Comparison of ENCODE assay signal across 21 cellular contexts in the genomic region with DNA sequence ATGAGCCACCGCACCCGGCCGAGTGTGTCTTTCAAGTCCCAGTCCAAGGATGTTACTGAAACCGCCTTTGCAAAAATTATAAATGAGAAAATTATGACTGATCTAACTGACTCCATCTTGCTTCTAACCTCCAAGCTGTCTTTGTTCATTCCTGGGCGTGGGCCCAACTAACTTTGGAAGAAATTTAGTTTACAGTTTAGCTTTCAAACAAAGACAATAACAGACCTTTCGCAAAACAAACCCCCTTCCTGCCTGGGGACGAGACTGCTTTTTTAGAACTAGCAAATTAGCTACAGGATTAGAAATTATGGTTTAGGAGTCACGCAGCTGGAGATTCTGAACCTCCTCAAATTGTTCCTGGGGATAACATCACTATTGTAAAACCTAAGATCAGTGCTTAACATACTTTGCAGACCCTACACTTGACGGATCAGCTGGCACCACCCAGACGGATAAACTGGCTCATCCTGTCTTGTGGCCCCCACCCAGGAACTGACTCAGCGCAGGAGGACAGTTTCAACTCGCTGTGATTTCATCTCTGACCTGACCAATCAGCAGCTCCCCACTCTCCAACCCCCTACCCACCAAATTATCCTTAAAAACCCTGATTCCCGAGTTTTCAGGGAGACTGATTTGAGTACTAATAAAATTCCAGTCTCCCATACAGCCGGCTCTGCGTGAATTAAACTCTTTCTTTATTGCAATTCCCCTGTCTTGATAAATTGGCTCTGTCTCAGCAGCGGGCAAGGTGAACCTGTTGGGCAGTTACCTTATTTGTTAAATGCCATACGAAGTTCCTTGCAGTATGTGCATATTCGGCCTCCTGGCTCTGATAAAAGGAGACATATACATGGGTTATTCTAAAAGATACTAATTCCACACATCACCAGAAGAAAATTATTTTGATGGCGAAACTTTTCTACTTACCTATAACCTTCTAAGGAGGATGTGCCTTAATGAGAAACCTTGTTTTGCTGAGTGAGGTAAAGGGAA. TPM values are rescaled to one million over a fixed set of nuclear protein-coding genes. Genes with fewer than 3 reads are reported as not detected.
DNase-seq lines count a peak whose midpoint lies in the region; ATAC-seq, FAIRE-seq and TF ChIP-seq lines count a peak whose summit lies in the region.
"Had no signal": no experiment of that assay in that cellular context is flagged by ENCODE, and none has a peak within 500 bp of the region (broad histone marks: within the 10 kb centered on the region; RNA-seq: fewer than 3 reads in every experiment).

No MANE protein-coding gene starts in this region.

- H3K79me2 ChIP-seq in H9 (ENCODE audit: insufficient read depth, low read length) (no peaks in the 10 kb centered on the region), K562 (ENCODE audit: control insufficient read depth, insufficient read depth, low read length) (no peaks in the 10 kb centered on the region)

- no peak for TF ChIP-seq RAD21 in K562 (CRISPR knock-in tag; conservative IDR thresholded peaks at IDR 0.05 in 1 of 2, IDR thresholded peaks at IDR 0.05 in 1 of 2)

- H2BK12ac ChIP-seq in H9 (ENCODE audit: insufficient read length, low read depth, low read length), result no peak overlapping the region

- H4K91ac ChIP-seq in H9 (ENCODE audit: insufficient read length, low read depth, low read length), result no peak overlapping the region

- H2AFZ ChIP-seq in H9 (ENCODE audit: low read length) (no peak overlapping the region), K562 (ENCODE audit: low read depth, low read length) (no peak overlapping the region)

- H2AK5ac ChIP-seq in H9 (ENCODE audit: insufficient read length, low read length), result no peak overlapping the region

- H3K79me1 ChIP-seq in H9 (ENCODE audit: insufficient read depth, low read depth, low read length, poor library complexity, severe bottlenecking), result no peaks in the 10 kb centered on the region

- TF ChIP-seq CTCF in AG10803 (conservative IDR thresholded peaks at IDR 0.05; ENCODE audit: low read length) (no peak), H9 (conservative IDR thresholded peaks at IDR 0.05) (no peak), K562 (IDR thresholded peaks at IDR 0.05 in 2 of 3, conservative IDR thresholded peaks at IDR 0.05 in 1 of 3; ENCODE audit: insufficient read depth in 2 of 3, low read depth in 1 of 3, low read length in 3 of 3) (no peak)

- no peak for FAIRE-seq in K562 (lab: Jason Lieb, UNC)
- FAIRE-seq: RCC 7860 had no signal

- H3K36me3 ChIP-seq in K562 (ENCODE audit: control insufficient read depth, insufficient read depth, low read length) (no peaks in the 10 kb centered on the region), iPS DF 6.9 (ENCODE audit: control insufficient read depth, insufficient read depth, low read length) (no peaks in the 10 kb centered on the region)
- H3K36me3 ChIP-seq: HAP-1 had no signal

- POLR2A ChIA-PET in K562 (lab: Yijun Ruan, JAX), result interaction anchor here (0.6 to 0.7 kb wide), 2 partner anchors 9 to 1864 kb away, joined by 3 to 4 read pairs; no protein-coding TSS in a partner anchor
- POLR2A ChIA-PET in activated CD4-positive, alpha-beta T cell treated with anti-CD3 and anti-CD28 coated beads, Interleukin-2, amount 10 ng/mL, durations not matched to agents 7 days and 5 days (lab: Charles Lee), result no interaction called here

- H2BK5ac ChIP-seq in H9 (ENCODE audit: insufficient read length, low read length), result no peak overlapping the region

- no peak overlapping the region for H2BK20ac ChIP-seq in H9 (ENCODE audit: low read depth, low read length, poor library complexity, severe bottlenecking)

- BruUV-seq in K562 (replicated peaks; lab: Mats Ljungman, UMichigan), result no TSS peak

- no peak overlapping the region for H3K23ac ChIP-seq in H9 (ENCODE audit: insufficient read length, low read depth, low read length)

- TF ChIP-seq EP300 in K562 (IDR thresholded peaks at IDR 0.05; ENCODE audit: low read length), result no peak

- peak overlapping the region; percentile 44 for H2BK120ac ChIP-seq in H9 (ENCODE audit: low read depth, low read length, poor library complexity, severe bottlenecking)

- H3K9ac ChIP-seq in H9 (ENCODE audit: extremely low read depth, insufficient read length, low read length) (no peak overlapping the region), K562 (ENCODE audit: insufficient read depth in 1 of 2, low read depth in 2 of 2, low read length in 2 of 2) (no peak overlapping the region)

- no peaks in the 10 kb centered on the region for H3K9me1 ChIP-seq in K562 (ENCODE audit: control insufficient read depth, insufficient read depth, low read length)

- TF ChIP-seq POLR2A in K562 (conservative IDR thresholded peaks at IDR 0.05), result no peak

- CTCF ChIA-PET in K562 (lab: Yijun Ruan, JAX; ENCODE audit: low intra/inter-chr PET ratio), result no interaction called here
- CTCF ChIA-PET in activated CD4-positive, alpha-beta T cell treated with anti-CD3 and anti-CD28 coated beads, Interleukin-2, amount 10 ng/mL, durations not matched to agents 7 days and 5 days (lab: Charles Lee), result no interaction called here

- H3K18ac ChIP-seq in H9 (ENCODE audit: insufficient read length, low read depth, low read length), result peak overlapping the region; percentile 25

- in situ Hi-C loops in K562 (cut with MboI), result no loop called here

- intact Hi-C loops in K562 (cut with micrococcal nuclease), result loop anchor here (10.0 kb wide), 2 partner anchors 77 to 437 kb away; partner anchors contain the start of gene ZNF770

- H3K4me3 ChIP-seq in AG10803 (ENCODE audit: low read length) (no peak overlapping the region), K562 (no peak overlapping the region), iPS DF 6.9 (ENCODE audit: low read length) (no peak overlapping the region)
- H3K4me3 ChIP-seq: HAP-1, psoas muscle had no signal

- H4K5ac ChIP-seq in H9 (ENCODE audit: insufficient read length, low read depth, low read length), result no peak overlapping the region

- ATAC-seq in K562, result no peak
- no peak for ATAC-seq in HG03108 (IDR thresholded peaks at IDR 0.05; ENCODE audit: unreplicated experiment)
- no peak for ATAC-seq in HG02588 (IDR thresholded peaks at IDR 0.05; ENCODE audit: unreplicated experiment)
- no peak for ATAC-seq in GM18907 (IDR thresholded peaks at IDR 0.05; ENCODE audit: unreplicated experiment)
- ATAC-seq: effector memory CD8-positive, alpha-beta T cell; psoas muscle had no signal

- H3K23me2 ChIP-seq in H9 (ENCODE audit: insufficient read length, low read depth, low read length, poor library complexity, severe bottlenecking), result peaks cover 4% of the 10 kb centered on the region

- H3K4me1 Mint-ChIP-seq in H9, result peaks cover 57 to 60% of the 10 kb centered on the region in 2 experiments
- no peaks in the 10 kb centered on the region for H3K4me1 Mint-ChIP-seq in activated CD4-positive, alpha-beta T cell treated with anti-CD3 and anti-CD28 coated beads, Interleukin-2, amount 10 ng/mL, durations not matched to agents 7 days and 5 days

- H4K8ac ChIP-seq in H9 (replicated peaks; ENCODE audit: insufficient read length, low read depth, low read length), result no peak overlapping the region

- H4K20me1 ChIP-seq in H9 (ENCODE audit: control insufficient read depth, insufficient read depth, insufficient read length) (no peaks in the 10 kb centered on the region), K562 (replicated peaks; ENCODE audit: control insufficient read depth, insufficient read depth, low read length) (no peaks in the 10 kb centered on the region)

- H3K4me2 ChIP-seq in H9 (ENCODE audit: insufficient read depth, insufficient read length, low read length), result peak overlapping the region; percentile 40
- no peak overlapping the region; the same call in 1 of the 2 replicates for H3K4me2 ChIP-seq in K562 (ENCODE audit: insufficient read depth, low read length)

- no peak overlapping the region; the same call in 1 of the 2 replicates for H3K4ac ChIP-seq in H9 (ENCODE audit: low read depth, low read length)

- H3K56ac ChIP-seq in H9 (ENCODE audit: insufficient read length, low read depth, low read length), result no peak overlapping the region

- H3K9me3 Mint-ChIP-seq in H9, result no peaks in the 10 kb centered on the region
- no peaks in the 10 kb centered on the region for H3K9me3 Mint-ChIP-seq in activated CD4-positive, alpha-beta T cell treated with anti-CD3 and anti-CD28 coated beads, Interleukin-2, amount 10 ng/mL, durations not matched to agents 7 days and 5 days
- H3K9me3 Mint-ChIP-seq: effector memory CD8-positive, alpha-beta T cell had no signal

- DNase-seq in AG10803 (ENCODE audit: low read depth), result peak; percentile 35
- DNase-seq in H9, result peak; percentile 78
- no peak for DNase-seq in K562 (ENCODE audit: extremely low read depth in 1 of 4, low spot score in 3 of 4)
- DNase-seq in iPS DF 6.9 (ENCODE audit: low read depth, low spot score), result peak; percentile 50
- no peak for DNase-seq in activated CD4-positive, alpha-beta T cell treated with anti-CD3 and anti-CD28 coated beads, Interleukin-2, amount 10 ng/mL, durations not matched to agents 7 days and 5 days
- DNase-seq: ACHN; activated CD4-positive, alpha-beta T cell treated with anti-CD3 and anti-CD28 coated beads, Interleukin-2, amount 50 U/mL, for 48 hours; activated effector memory CD4-positive, alpha-beta T cell treated with Interleukin-2 at 50 U/mL for 16 hours; Caco-2; effector memory CD8-positive, alpha-beta T cell; NCI-H1436; NCI-H524; psoas muscle; stimulated activated CD4-positive, alpha-beta T cell treated with anti-CD3 and anti-CD28 coated beads, Interleukin-1b, Interleukin-23, amount 100 ng/mL, for 48 hours had no signal

- H3K27ac ChIP-seq in H9 (ENCODE audit: insufficient read length, low read depth, low read length), result peak overlapping the region; percentile 79
- no peak overlapping the region for H3K27ac ChIP-seq in K562 (ENCODE audit: extremely low read depth, low read depth, low read length)
- no peak overlapping the region for H3K27ac ChIP-seq in iPS DF 6.9 (ENCODE audit: low read length)
- H3K27ac ChIP-seq: psoas muscle had no signal

- H3K4me3 Mint-ChIP-seq in H9, result peak overlapping the region; percentile 43 to 71
- no peak overlapping the region for H3K4me3 Mint-ChIP-seq in activated CD4-positive, alpha-beta T cell treated with anti-CD3 and anti-CD28 coated beads, Interleukin-2, amount 10 ng/mL, durations not matched to agents 7 days and 5 days
- H3K4me3 Mint-ChIP-seq: effector memory CD8-positive, alpha-beta T cell had no signal

- H3K4me1 ChIP-seq in H9 (ENCODE audit: insufficient read depth, low read length) (peaks cover 9% of the 10 kb centered on the region), K562 (replicated peaks in 1 of 2; ENCODE audit: control insufficient read depth in 2 of 2, insufficient read depth in 2 of 2, low read length in 2 of 2) (peaks cover 0 to 3% of the 10 kb centered on the region in 2 experiments; a peak in 2 of 5 replicates), iPS DF 6.9 (ENCODE audit: control insufficient read depth, insufficient read depth, low read length) (peaks cover 2% of the 10 kb centered on the region; the same call in 1 of the 2 replicates)
- H3K4me1 ChIP-seq: Caco-2, HAP-1, psoas muscle had no signal

- H3K27ac Mint-ChIP-seq in H9, result peak overlapping the region; percentile 38 to 98 (median 98)
- H3K27ac Mint-ChIP-seq in activated CD4-positive, alpha-beta T cell treated with anti-CD3 and anti-CD28 coated beads, Interleukin-2, amount 10 ng/mL, durations not matched to agents 7 days and 5 days, result no peak overlapping the region
- H3K27ac Mint-ChIP-seq: effector memory CD8-positive, alpha-beta T cell had no signal

- no peaks in the 10 kb centered on the region for H3K27me3 Mint-ChIP-seq in H9 (ENCODE audit: low read depth)
- peaks cover 4% of the 10 kb centered on the region for H3K27me3 Mint-ChIP-seq in activated CD4-positive, alpha-beta T cell treated with anti-CD3 and anti-CD28 coated beads, Interleukin-2, amount 10 ng/mL, durations not matched to agents 7 days and 5 days

- no peaks in the 10 kb centered on the region for H3K27me3 ChIP-seq in H9 (ENCODE audit: insufficient read depth, low read length)
- no peaks in the 10 kb centered on the region for H3K27me3 ChIP-seq in K562 (ENCODE audit: control insufficient read depth in 2 of 2, insufficient read depth in 2 of 2, low read length in 2 of 2)
- no peaks in the 10 kb centered on the region for H3K27me3 ChIP-seq in iPS DF 6.9 (ENCODE audit: control insufficient read depth, insufficient read depth, low read length)

- no peak overlapping the region for H3T11ph ChIP-seq in H9 (ENCODE audit: low read length)

- no CpG with 5 or more reads among the region's 19 CpGs for WGBS in H9 (ENCODE audit: extremely low coverage, insufficient read length, low lambda C conversion rate)
- 17% methylated on average over 16 of the region's 19 CpGs for WGBS in K562 (ENCODE audit: insufficient coverage, low coverage, missing lambda C conversion rate)
- no CpG with 5 or more reads among the region's 19 CpGs for WGBS in iPS DF 6.9 (ENCODE audit: insufficient coverage, insufficient read length)

- H3K14ac ChIP-seq in H9 (ENCODE audit: insufficient read depth, low read length), result no peak overlapping the region

- H3K9me3 ChIP-seq in H9 (ENCODE audit: control insufficient read depth, low read depth, low read length), result no peaks in the 10 kb centered on the region
- H3K9me3 ChIP-seq in K562 (replicated peaks; ENCODE audit: control insufficient read depth, insufficient read depth, low read depth, low read length), result no peaks in the 10 kb centered on the region
- no peaks in the 10 kb centered on the region for H3K9me3 ChIP-seq in iPS DF 6.9 (ENCODE audit: control insufficient read depth, insufficient read depth, low read length)
- H3K9me3 ChIP-seq: Caco-2, HAP-1, psoas muscle had no signal

- H2BK15ac ChIP-seq in H9 (ENCODE audit: low read depth, low read length), result no peak overlapping the region

- peaks cover 0 to 6% (median 4%) of the 10 kb centered on the region in 3 experiments; a peak in 5 of 7 replicates for H3K36me3 Mint-ChIP-seq in H9 (ENCODE audit: insufficient read depth in 1 of 3, low read depth in 3 of 3)
- H3K36me3 Mint-ChIP-seq in activated CD4-positive, alpha-beta T cell treated with anti-CD3 and anti-CD28 coated beads, Interleukin-2, amount 10 ng/mL, durations not matched to agents 7 days and 5 days (ENCODE audit: low read depth), result no peaks in the 10 kb centered on the region

RNA-seq across cellular contexts. Expression of gene NANOGP8, which starts 23.6 kb away (rescaled TPM):
- total RNA-seq in H9 (2021) (88.4 and 91.5 TPM in 2 replicates), K562 (2014; rRNA removed) (not detected in 2 replicates), K562 (2014; rRNA removed; fragmentation: Illumina TruSeq; extraction: Trizol) (not detected in 2 replicates), K562 (2015; rRNA removed; fragmentation: Illumina TruSeq; extraction: Trizol) (not detected in 2 replicates), K562 (2021) (not detected in 2 replicates)
- not detected in 2 replicates for total RNA-seq in K562 (2011; cell fraction: chromatin; rRNA removed; ENCODE audit: low replicate concordance)
- not detected in 2 replicates for total RNA-seq in K562 (2011; cell fraction: nucleolus; rRNA removed)
- total RNA-seq in K562 (2011; cell fraction: nucleoplasm; rRNA removed), result not detected in 2 replicates
- polyA plus RNA-seq in K562 (2011; rRNA removed) (not detected in 2 replicates), K562 (2014; fragmentation: Illumina TruSeq; extraction: Trizol) (not detected in 2 replicates), K562 (2014; fragmentation: Nextera tagmentation; extraction: Ambion mirVana) (not detected), K562 (2014; rRNA removed) (not detected in 2 replicates)
- polyA plus RNA-seq in K562 (2011; cell fraction: cytosol; rRNA removed), result not detected in 2 replicates
- not detected in 2 replicates for polyA plus RNA-seq in K562 (2011; cell fraction: nucleus; rRNA removed)
- polyA plus RNA-seq in K562 (2012), result not detected in 2 replicates
- polyA minus RNA-seq in K562 (2011; rRNA and poly(A)+ RNA removed), result not detected in 2 replicates
- polyA minus RNA-seq in K562 (2011; cell fraction: cytosol; rRNA and poly(A)+ RNA removed), result not detected in 2 replicates
- not detected in 2 replicates for polyA minus RNA-seq in K562 (2011; cell fraction: nucleus; rRNA and poly(A)+ RNA removed)
- total RNA-seq in activated CD4-positive, alpha-beta T cell treated with anti-CD3 and anti-CD28 coated beads, Interleukin-2, amount 10 ng/mL, durations not matched to agents 7 days and 5 days, result not detected
- total RNA-seq: Caco-2; T-helper 2 cell treated with Interferon-gamma antibody and Interleukin-4, amounts not matched to agents 100 ng/mL and 5 ng/mL, for 36 hours had no signal
- polyA plus RNA-seq: urinary bladder had no signal

Comparison
In these comparisons a context has a peak if more than half of its experiments do, and no peak if none do; other contexts are left out.
1. DNase-seq: peak in AG10803 (single experiment), H9 (single experiment) and iPS DF 6.9 (single experiment); none in K562 (0 of 4) and activated CD4-positive, alpha-beta T cell treated with anti-CD3 and anti-CD28 coated beads, Interleukin-2, amount 10 ng/mL, durations not matched to agents 7 days and 5 days (single experiment).
2. RNA of gene NANOGP8, which starts 23.6 kb away (total RNA-seq): 88.4 to 91.5 TPM in H9; not detected in activated CD4-positive, alpha-beta T cell treated with anti-CD3 and anti-CD28 coated beads, Interleukin-2, amount 10 ng/mL, durations not matched to agents 7 days and 5 days and not detected in K562; every median in the first group is over 10 times any median in the second.